ENCODE assay signal across 10 cellular contexts in genomic region chr19:51439021-51439465, GRCh38. TPM values are rescaled to one million over a fixed set of nuclear protein-coding genes. Genes with fewer than 3 reads are reported as not detected.
DNase-seq lines count a peak whose midpoint lies in the region; ATAC-seq, FAIRE-seq and TF ChIP-seq lines count a peak whose summit lies in the region.
"Had no signal": no experiment of that assay in that cellular context is flagged by ENCODE, and none has a peak within 500 bp of the region (broad histone marks: within the 10 kb centered on the region; RNA-seq: fewer than 3 reads in every experiment).

No MANE protein-coding gene starts in this region.

- H3K4me3 Mint-ChIP-seq in activated naive CD8-positive, alpha-beta T cell treated with anti-CD3 and anti-CD28 coated beads for 36 hours = no peak overlapping the region

- no peaks in the 10 kb centered on the region for H3K36me3 Mint-ChIP-seq in activated naive CD8-positive, alpha-beta T cell treated with anti-CD3 and anti-CD28 coated beads for 36 hours

- H3K27me3 Mint-ChIP-seq in activated naive CD8-positive, alpha-beta T cell treated with anti-CD3 and anti-CD28 coated beads for 36 hours = peaks cover 14% of the 10 kb centered on the region

- H3K4me3 ChIP-seq in Jurkat, Clone E6-1 (ENCODE audit: low read length) = no peak overlapping the region

- no peaks in the 10 kb centered on the region for H3K9me3 Mint-ChIP-seq in activated naive CD8-positive, alpha-beta T cell treated with anti-CD3 and anti-CD28 coated beads for 36 hours

- FAIRE-seq in D721Med (lab: Jason Lieb, UNC) = no peak

- DNase-seq in D721Med (ENCODE audit: insufficient read length, low spot score) (no peak), lung microvascular endothelial cell (ENCODE audit: low read depth in 2 of 2) (peak; percentile 16 to 24), H4 (ENCODE audit: low spot score) (no peak), islet precursor cell (no peak), NCI-H524 (lab: John Stamatoyannopoulos, UW) (no peak)
- peak; percentile 33 for DNase-seq in Jurkat, Clone E6-1 (ENCODE audit: low read depth, low spot score)
- peak; percentile 15 for DNase-seq in activated naive CD8-positive, alpha-beta T cell treated with anti-CD3 and anti-CD28 coated beads for 36 hours

- no peak overlapping the region for H3K27ac Mint-ChIP-seq in activated naive CD8-positive, alpha-beta T cell treated with anti-CD3 and anti-CD28 coated beads for 36 hours

- no peak for ATAC-seq in GM19351 (IDR thresholded peaks at IDR 0.05; ENCODE audit: unreplicated experiment)
- ATAC-seq: Panc1 had no signal

- TF ChIP-seq CTCF in D721Med (IDR thresholded peaks at IDR 0.05; ENCODE audit: insufficient read depth, missing control alignments) = peak; percentile 45

- H3K4me1 Mint-ChIP-seq in activated naive CD8-positive, alpha-beta T cell treated with anti-CD3 and anti-CD28 coated beads for 36 hours = peaks cover 48% of the 10 kb centered on the region

RNA-seq across cellular contexts. Expression of gene SIGLEC8, which starts 19.2 kb away (rescaled TPM):
- not detected for polyA plus RNA-seq in Jurkat, Clone E6-1 (2012; ENCODE audit: insufficient read depth, insufficient read length)
- total RNA-seq in activated naive CD8-positive, alpha-beta T cell treated with anti-CD3 and anti-CD28 coated beads for 36 hours = not detected
- not detected in 2 replicates for total RNA-seq in lung microvascular endothelial cell
- not detected in 2 replicates for total RNA-seq in H4 (2014; rRNA removed; shearing (Covaris generic))

RNA-seq across cellular contexts. Expression of gene SIGLEC10, which starts 21.6 kb away (rescaled TPM):
- polyA plus RNA-seq in Jurkat, Clone E6-1 (2012; ENCODE audit: insufficient read depth, insufficient read length) = 2.8 TPM
- total RNA-seq in activated naive CD8-positive, alpha-beta T cell treated with anti-CD3 and anti-CD28 coated beads for 36 hours = not detected
- not detected in 2 replicates for total RNA-seq in lung microvascular endothelial cell
- total RNA-seq in H4 (2014; rRNA removed; shearing (Covaris generic)) = not detected in 2 replicates

RNA-seq across cellular contexts. Expression of gene CEACAM18, which starts 39.3 kb away (rescaled TPM):
- not detected for polyA plus RNA-seq in Jurkat, Clone E6-1 (2012; ENCODE audit: insufficient read depth, insufficient read length)
- total RNA-seq in activated naive CD8-positive, alpha-beta T cell treated with anti-CD3 and anti-CD28 coated beads for 36 hours = not detected
- not detected in 2 replicates for total RNA-seq in lung microvascular endothelial cell
- total RNA-seq in H4 (2014; rRNA removed; shearing (Covaris generic)) = not detected in 2 replicates
- polyA plus RNA-seq: thymus had no signal

RNA-seq across cellular contexts. Expression of gene C19orf84, which starts 48.7 kb away (rescaled TPM):
- not detected for polyA plus RNA-seq in Jurkat, Clone E6-1 (2012; ENCODE audit: insufficient read depth, insufficient read length)
- under 1 TPM in 1 of 2 experiments, not detected in 1; 0.39 TPM for total RNA-seq in activated naive CD8-positive, alpha-beta T cell treated with anti-CD3 and anti-CD28 coated beads for 36 hours
- not detected in 2 replicates for total RNA-seq in lung microvascular endothelial cell
- total RNA-seq in H4 (2014; rRNA removed; shearing (Covaris generic)) = not detected in 2 replicates

RNA-seq across cellular contexts. Expression of gene LIM2, which starts 51.3 kb away (rescaled TPM):
- polyA plus RNA-seq in Jurkat, Clone E6-1 (2012; ENCODE audit: insufficient read depth, insufficient read length) = not detected
- not detected for total RNA-seq in activated naive CD8-positive, alpha-beta T cell treated with anti-CD3 and anti-CD28 coated beads for 36 hours
- not detected in 2 replicates for total RNA-seq in lung microvascular endothelial cell
- total RNA-seq in H4 (2014; rRNA removed; shearing (Covaris generic)) = not detected in 2 replicates
- polyA plus RNA-seq: thymus had no signal

Comparison
In these comparisons a context has a peak if more than half of its experiments do, and no peak if none do; other contexts are left out.
1. DNase-seq: peak in Jurkat, Clone E6-1 (single experiment), activated naive CD8-positive, alpha-beta T cell treated with anti-CD3 and anti-CD28 coated beads for 36 hours (single experiment) and lung microvascular endothelial cell (2 of 2); none in D721Med (single experiment), H4 (single experiment), islet precursor cell (single experiment) and NCI-H524 (0 of 2).